In the genomic region with DNA sequence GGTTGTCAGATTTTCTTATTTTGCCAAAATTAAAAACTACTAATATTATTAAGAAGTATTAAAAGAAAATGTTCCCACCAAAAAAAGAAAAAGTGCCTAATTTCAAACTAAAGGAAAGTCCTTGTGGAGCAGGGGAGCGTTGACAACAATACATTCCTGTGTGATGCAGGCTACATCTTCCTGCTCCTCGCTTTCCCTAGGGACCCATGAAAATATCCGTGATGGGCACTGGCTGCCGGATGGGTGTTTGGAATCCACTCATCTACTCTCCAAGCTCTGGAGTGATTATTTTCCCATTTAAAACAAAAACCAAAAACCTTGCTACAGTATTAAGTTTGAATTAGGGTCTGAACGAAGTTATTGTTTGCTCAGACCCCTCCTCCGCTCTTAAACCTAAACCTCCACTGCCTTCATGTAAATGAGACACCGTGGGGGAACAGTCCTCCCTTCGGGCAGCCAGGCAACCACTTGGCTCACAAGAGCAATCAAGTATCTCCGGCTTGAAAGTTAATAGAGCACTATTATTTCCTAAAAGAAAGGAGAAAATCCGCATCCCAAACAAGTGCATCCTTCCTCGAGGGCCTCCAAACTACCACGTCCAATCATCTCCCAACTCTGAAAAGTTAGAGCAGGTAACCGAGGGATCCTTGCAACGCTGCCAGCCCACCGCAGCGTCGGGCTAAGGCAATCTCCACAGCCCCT, we compare ENCODE assay signal across 1 cellular context.
TF ChIP-seq lines count a peak whose summit lies in the region.

No MANE protein-coding gene starts in this region.

TF ChIP-seq in HepG2, 621 proteins besides CTCF, POLR2A, EP300 and RAD21 (continues in another document):
- TF ChIP-seq MEF2D (CRISPR knock-in tag; IDR thresholded peaks at IDR 0.05) (0 out of 2 replicates have a peak, but pooled peaks have one; percentile 47), ZBTB8A (CRISPR knock-in tag; IDR thresholded peaks at IDR 0.05; ENCODE audit: borderline replicate concordance, low read depth) (no peak), SCMH1 (CRISPR knock-in tag; IDR thresholded peaks at IDR 0.05; ENCODE audit: borderline replicate concordance) (no peak), ATF7-NPFF (CRISPR knock-in tag; IDR thresholded peaks at IDR 0.05; ENCODE audit: low read depth) (no peak), KLF15 (CRISPR knock-in tag; IDR thresholded peaks at IDR 0.05; ENCODE audit: borderline replicate concordance) (no peak), ZNF138 (CRISPR knock-in tag; IDR thresholded peaks at IDR 0.05; ENCODE audit: low read depth) (no peak), SIN3A (IDR thresholded peaks at IDR 0.05; ENCODE audit: borderline replicate concordance, low read depth, low read length) (no peak), ZNF607 (CRISPR knock-in tag; IDR thresholded peaks at IDR 0.05; ENCODE audit: borderline replicate concordance) (no peak), EZH2 (conservative IDR thresholded peaks at IDR 0.05; ENCODE audit: low read depth, low read length) (no peak), LCORL (IDR thresholded peaks at IDR 0.05) (no peak), LCORL (CRISPR knock-in tag; IDR thresholded peaks at IDR 0.05) (0 out of 2 replicates have a peak, but pooled peaks have one; percentile 19), ZNF747 (CRISPR knock-in tag; IDR thresholded peaks at IDR 0.05; ENCODE audit: borderline replicate concordance) (no peak), CCDC6 (CRISPR knock-in tag; IDR thresholded peaks at IDR 0.05) (0 out of 2 replicates have a peak, but pooled peaks have one; percentile 9), KLF11 (CRISPR knock-in tag; IDR thresholded peaks at IDR 0.05) (no peak), NFKB2 (CRISPR knock-in tag; IDR thresholded peaks at IDR 0.05; ENCODE audit: borderline replicate concordance) (no peak), ZNF484 (CRISPR knock-in tag; IDR thresholded peaks at IDR 0.05; ENCODE audit: borderline replicate concordance, low read depth) (no peak), ZNF703 (CRISPR knock-in tag; IDR thresholded peaks at IDR 0.05; ENCODE audit: borderline replicate concordance) (no peak), ZKSCAN5 (CRISPR knock-in tag; IDR thresholded peaks at IDR 0.05) (no peak), ZNF616 (CRISPR knock-in tag; IDR thresholded peaks at IDR 0.05; ENCODE audit: low read depth) (no peak), MTF1 (CRISPR knock-in tag; IDR thresholded peaks at IDR 0.05) (no peak), HES4 (CRISPR knock-in tag; IDR thresholded peaks at IDR 0.05; ENCODE audit: borderline replicate concordance) (no peak), ZBTB7B (CRISPR knock-in tag; IDR thresholded peaks at IDR 0.05) (no peak), FLYWCH1 (CRISPR knock-in tag; IDR thresholded peaks at IDR 0.05) (no peak), NPAS2 (CRISPR knock-in tag; IDR thresholded peaks at IDR 0.05; ENCODE audit: borderline replicate concordance) (no peak), GATAD2A (CRISPR knock-in tag; IDR thresholded peaks at IDR 0.05) (peak; percentile 9; the same call in 1 of the 2 replicates), SOX6 (IDR thresholded peaks at IDR 0.05) (no peak), SOX6 (CRISPR knock-in tag; IDR thresholded peaks at IDR 0.05) (peak; percentile 33; the same call in 1 of the 2 replicates), CENPT (CRISPR knock-in tag; IDR thresholded peaks at IDR 0.05; ENCODE audit: low read depth) (no peak), ZNF530 (CRISPR knock-in tag; IDR thresholded peaks at IDR 0.05; ENCODE audit: low read depth) (no peak), PITX1 (CRISPR knock-in tag; IDR thresholded peaks at IDR 0.05) (peak; percentile 19; the same call in 1 of the 2 replicates), ZNF317 (CRISPR knock-in tag; IDR thresholded peaks at IDR 0.05) (0 out of 2 replicates have a peak, but pooled peaks have one; percentile 56), ZNF160 (CRISPR knock-in tag; IDR thresholded peaks at IDR 0.05) (no peak)
- TF ChIP-seq, protein P1, sequence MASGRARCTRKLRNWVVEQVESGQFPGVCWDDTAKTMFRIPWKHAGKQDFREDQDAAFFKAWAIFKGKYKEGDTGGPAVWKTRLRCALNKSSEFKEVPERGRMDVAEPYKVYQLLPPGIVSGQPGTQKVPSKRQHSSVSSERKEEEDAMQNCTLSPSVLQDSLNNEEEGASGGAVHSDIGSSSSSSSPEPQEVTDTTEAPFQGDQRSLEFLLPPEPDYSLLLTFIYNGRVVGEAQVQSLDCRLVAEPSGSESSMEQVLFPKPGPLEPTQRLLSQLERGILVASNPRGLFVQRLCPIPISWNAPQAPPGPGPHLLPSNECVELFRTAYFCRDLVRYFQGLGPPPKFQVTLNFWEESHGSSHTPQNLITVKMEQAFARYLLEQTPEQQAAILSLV (CRISPR knock-in tag; IDR thresholded peaks at IDR 0.05; ENCODE audit: borderline replicate concordance): 0 out of 2 replicates have a peak, but pooled peaks have one; percentile 7
- TF ChIP-seq, protein P2, sequence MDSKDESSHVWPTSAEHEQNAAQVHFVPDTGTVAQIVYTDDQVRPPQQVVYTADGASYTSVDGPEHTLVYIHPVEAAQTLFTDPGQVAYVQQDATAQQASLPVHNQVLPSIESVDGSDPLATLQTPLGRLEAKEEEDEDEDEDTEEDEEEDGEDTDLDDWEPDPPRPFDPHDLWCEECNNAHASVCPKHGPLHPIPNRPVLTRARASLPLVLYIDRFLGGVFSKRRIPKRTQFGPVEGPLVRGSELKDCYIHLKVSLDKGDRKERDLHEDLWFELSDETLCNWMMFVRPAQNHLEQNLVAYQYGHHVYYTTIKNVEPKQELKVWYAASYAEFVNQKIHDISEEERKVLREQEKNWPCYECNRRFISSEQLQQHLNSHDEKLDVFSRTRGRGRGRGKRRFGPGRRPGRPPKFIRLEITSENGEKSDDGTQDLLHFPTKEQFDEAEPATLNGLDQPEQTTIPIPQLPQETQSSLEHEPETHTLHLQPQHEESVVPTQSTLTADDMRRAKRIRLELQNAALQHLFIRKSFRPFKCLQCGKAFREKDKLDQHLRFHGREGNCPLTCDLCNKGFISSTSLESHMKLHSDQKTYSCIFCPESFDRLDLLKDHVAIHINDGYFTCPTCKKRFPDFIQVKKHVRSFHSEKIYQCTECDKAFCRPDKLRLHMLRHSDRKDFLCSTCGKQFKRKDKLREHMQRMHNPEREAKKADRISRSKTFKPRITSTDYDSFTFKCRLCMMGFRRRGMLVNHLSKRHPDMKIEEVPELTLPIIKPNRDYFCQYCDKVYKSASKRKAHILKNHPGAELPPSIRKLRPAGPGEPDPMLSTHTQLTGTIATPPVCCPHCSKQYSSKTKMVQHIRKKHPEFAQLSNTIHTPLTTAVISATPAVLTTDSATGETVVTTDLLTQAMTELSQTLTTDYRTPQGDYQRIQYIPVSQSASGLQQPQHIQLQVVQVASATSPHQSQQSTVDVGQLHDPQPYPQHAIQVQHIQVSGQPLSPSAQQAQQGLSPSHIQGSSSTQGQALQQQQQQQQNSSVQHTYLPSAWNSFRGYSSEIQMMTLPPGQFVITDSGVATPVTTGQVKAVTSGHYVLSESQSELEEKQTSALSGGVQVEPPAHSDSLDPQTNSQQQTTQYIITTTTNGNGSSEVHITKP (CRISPR knock-in tag; IDR thresholded peaks at IDR 0.05; ENCODE audit: low read depth): no peak
- TF ChIP-seq, protein P3, sequence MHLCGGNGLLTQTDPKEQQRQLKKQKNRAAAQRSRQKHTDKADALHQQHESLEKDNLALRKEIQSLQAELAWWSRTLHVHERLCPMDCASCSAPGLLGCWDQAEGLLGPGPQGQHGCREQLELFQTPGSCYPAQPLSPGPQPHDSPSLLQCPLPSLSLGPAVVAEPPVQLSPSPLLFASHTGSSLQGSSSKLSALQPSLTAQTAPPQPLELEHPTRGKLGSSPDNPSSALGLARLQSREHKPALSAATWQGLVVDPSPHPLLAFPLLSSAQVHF (CRISPR knock-in tag; IDR thresholded peaks at IDR 0.05): no peak
- TF ChIP-seq, protein P4, sequence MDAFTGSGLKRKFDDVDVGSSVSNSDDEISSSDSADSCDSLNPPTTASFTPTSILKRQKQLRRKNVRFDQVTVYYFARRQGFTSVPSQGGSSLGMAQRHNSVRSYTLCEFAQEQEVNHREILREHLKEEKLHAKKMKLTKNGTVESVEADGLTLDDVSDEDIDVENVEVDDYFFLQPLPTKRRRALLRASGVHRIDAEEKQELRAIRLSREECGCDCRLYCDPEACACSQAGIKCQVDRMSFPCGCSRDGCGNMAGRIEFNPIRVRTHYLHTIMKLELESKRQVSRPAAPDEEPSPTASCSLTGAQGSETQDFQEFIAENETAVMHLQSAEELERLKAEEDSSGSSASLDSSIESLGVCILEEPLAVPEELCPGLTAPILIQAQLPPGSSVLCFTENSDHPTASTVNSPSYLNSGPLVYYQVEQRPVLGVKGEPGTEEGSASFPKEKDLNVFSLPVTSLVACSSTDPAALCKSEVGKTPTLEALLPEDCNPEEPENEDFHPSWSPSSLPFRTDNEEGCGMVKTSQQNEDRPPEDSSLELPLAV (CRISPR knock-in tag; conservative IDR thresholded peaks at IDR 0.05; ENCODE audit: low read depth): no peak
- TF ChIP-seq, protein P5, sequence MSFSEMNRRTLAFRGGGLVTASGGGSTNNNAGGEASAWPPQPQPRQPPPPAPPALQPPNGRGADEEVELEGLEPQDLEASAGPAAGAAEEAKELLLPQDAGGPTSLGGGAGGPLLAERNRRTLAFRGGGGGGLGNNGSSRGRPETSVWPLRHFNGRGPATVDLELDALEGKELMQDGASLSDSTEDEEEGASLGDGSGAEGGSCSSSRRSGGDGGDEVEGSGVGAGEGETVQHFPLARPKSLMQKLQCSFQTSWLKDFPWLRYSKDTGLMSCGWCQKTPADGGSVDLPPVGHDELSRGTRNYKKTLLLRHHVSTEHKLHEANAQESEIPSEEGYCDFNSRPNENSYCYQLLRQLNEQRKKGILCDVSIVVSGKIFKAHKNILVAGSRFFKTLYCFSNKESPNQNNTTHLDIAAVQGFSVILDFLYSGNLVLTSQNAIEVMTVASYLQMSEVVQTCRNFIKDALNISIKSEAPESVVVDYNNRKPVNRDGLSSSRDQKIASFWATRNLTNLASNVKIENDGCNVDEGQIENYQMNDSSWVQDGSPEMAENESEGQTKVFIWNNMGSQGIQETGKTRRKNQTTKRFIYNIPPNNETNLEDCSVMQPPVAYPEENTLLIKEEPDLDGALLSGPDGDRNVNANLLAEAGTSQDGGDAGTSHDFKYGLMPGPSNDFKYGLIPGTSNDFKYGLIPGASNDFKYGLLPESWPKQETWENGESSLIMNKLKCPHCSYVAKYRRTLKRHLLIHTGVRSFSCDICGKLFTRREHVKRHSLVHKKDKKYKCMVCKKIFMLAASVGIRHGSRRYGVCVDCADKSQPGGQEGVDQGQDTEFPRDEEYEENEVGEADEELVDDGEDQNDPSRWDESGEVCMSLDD (CRISPR knock-in tag; IDR thresholded peaks at IDR 0.05; ENCODE audit: borderline replicate concordance): no peak
- TF ChIP-seq, protein P6, sequence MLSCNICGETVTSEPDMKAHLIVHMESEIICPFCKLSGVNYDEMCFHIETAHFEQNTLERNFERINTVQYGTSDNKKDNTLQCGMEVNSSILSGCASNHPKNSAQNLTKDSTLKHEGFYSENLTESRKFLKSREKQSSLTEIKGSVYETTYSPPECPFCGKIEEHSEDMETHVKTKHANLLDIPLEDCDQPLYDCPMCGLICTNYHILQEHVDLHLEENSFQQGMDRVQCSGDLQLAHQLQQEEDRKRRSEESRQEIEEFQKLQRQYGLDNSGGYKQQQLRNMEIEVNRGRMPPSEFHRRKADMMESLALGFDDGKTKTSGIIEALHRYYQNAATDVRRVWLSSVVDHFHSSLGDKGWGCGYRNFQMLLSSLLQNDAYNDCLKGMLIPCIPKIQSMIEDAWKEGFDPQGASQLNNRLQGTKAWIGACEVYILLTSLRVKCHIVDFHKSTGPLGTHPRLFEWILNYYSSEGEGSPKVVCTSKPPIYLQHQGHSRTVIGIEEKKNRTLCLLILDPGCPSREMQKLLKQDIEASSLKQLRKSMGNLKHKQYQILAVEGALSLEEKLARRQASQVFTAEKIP (CRISPR knock-in tag; IDR thresholded peaks at IDR 0.05; ENCODE audit: borderline replicate concordance): no peak
- TF ChIP-seq, protein P7, sequence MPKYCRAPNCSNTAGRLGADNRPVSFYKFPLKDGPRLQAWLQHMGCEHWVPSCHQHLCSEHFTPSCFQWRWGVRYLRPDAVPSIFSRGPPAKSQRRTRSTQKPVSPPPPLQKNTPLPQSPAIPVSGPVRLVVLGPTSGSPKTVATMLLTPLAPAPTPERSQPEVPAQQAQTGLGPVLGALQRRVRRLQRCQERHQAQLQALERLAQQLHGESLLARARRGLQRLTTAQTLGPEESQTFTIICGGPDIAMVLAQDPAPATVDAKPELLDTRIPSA (CRISPR knock-in tag; IDR thresholded peaks at IDR 0.05; ENCODE audit: borderline replicate concordance): no peak
- TF ChIP-seq, protein P8, sequence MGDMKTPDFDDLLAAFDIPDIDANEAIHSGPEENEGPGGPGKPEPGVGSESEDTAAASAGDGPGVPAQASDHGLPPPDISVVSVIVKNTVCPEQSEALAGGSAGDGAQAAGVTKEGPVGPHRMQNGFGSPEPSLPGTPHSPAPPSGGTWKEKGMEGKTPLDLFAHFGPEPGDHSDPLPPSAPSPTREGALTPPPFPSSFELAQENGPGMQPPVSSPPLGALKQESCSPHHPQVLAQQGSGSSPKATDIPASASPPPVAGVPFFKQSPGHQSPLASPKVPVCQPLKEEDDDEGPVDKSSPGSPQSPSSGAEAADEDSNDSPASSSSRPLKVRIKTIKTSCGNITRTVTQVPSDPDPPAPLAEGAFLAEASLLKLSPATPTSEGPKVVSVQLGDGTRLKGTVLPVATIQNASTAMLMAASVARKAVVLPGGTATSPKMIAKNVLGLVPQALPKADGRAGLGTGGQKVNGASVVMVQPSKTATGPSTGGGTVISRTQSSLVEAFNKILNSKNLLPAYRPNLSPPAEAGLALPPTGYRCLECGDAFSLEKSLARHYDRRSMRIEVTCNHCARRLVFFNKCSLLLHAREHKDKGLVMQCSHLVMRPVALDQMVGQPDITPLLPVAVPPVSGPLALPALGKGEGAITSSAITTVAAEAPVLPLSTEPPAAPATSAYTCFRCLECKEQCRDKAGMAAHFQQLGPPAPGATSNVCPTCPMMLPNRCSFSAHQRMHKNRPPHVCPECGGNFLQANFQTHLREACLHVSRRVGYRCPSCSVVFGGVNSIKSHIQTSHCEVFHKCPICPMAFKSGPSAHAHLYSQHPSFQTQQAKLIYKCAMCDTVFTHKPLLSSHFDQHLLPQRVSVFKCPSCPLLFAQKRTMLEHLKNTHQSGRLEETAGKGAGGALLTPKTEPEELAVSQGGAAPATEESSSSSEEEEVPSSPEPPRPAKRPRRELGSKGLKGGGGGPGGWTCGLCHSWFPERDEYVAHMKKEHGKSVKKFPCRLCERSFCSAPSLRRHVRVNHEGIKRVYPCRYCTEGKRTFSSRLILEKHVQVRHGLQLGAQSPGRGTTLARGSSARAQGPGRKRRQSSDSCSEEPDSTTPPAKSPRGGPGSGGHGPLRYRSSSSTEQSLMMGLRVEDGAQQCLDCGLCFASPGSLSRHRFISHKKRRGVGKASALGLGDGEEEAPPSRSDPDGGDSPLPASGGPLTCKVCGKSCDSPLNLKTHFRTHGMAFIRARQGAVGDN (CRISPR knock-in tag; IDR thresholded peaks at IDR 0.05): no peak
